ENCODE assay signal across 1 cellular context in genomic region chr7:100413286-100413685, GRCh38.
TF ChIP-seq lines count a peak whose summit lies in the region.

No MANE protein-coding gene starts in this region.

TF ChIP-seq in GM12878, 131 proteins besides CTCF, POLR2A, EP300 and RAD21:
- TF ChIP-seq EED (IDR thresholded peaks at IDR 0.05; ENCODE audit: low read depth): no peak
- no peak for TF ChIP-seq IRF5 (IDR thresholded peaks at IDR 0.05; ENCODE audit: borderline replicate concordance)
- no peak for TF ChIP-seq POLR2AphosphoS5 (IDR thresholded peaks at IDR 0.05; ENCODE audit: low read length)
- TF ChIP-seq ESRRA (IDR thresholded peaks at IDR 0.05; ENCODE audit: low read length): no peak
- TF ChIP-seq, protein P1, sequence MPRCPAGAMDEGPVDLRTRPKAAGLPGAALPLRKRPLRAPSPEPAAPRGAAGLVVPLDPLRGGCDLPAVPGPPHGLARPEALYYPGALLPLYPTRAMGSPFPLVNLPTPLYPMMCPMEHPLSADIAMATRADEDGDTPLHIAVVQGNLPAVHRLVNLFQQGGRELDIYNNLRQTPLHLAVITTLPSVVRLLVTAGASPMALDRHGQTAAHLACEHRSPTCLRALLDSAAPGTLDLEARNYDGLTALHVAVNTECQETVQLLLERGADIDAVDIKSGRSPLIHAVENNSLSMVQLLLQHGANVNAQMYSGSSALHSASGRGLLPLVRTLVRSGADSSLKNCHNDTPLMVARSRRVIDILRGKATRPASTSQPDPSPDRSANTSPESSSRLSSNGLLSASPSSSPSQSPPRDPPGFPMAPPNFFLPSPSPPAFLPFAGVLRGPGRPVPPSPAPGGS (IDR thresholded peaks at IDR 0.05; ENCODE audit: borderline replicate concordance, insufficient read depth, low read depth, low read length, poor library complexity, severe bottlenecking): no peak
- TF ChIP-seq IRF4 (IDR thresholded peaks at IDR 0.05; ENCODE audit: low read depth, low read length): no peak
- TF ChIP-seq JUND (IDR thresholded peaks at IDR 0.05; ENCODE audit: low read depth, low read length): no peak
- TF ChIP-seq SIN3A (IDR thresholded peaks at IDR 0.05; ENCODE audit: low read depth, low read length): no peak
- no peak for TF ChIP-seq TBL1XR1 (IDR thresholded peaks at IDR 0.05; ENCODE audit: low read depth, low read length)
- TF ChIP-seq RAD51 (IDR thresholded peaks at IDR 0.05): no peak
- TF ChIP-seq SMC3 (IDR thresholded peaks at IDR 0.05; ENCODE audit: borderline replicate concordance, low read length): no peak
- no peak for TF ChIP-seq ZSCAN29 (IDR thresholded peaks at IDR 0.05)
- TF ChIP-seq MTA2 (IDR thresholded peaks at IDR 0.05; ENCODE audit: low read depth): no peak
- TF ChIP-seq MEF2A (IDR thresholded peaks at IDR 0.05; ENCODE audit: insufficient read depth, low read depth, low read length): no peak
- no peak for TF ChIP-seq GATAD2B (conservative IDR thresholded peaks at IDR 0.05; ENCODE audit: low read depth)
- TF ChIP-seq SREBF2 (IDR thresholded peaks at IDR 0.05; ENCODE audit: low read length): no peak
- TF ChIP-seq BCLAF1 (IDR thresholded peaks at IDR 0.05): no peak
- no peak for TF ChIP-seq BHLHE40 (IDR thresholded peaks at IDR 0.05; ENCODE audit: borderline replicate concordance in 1 of 2, low read depth in 2 of 2, low read length in 1 of 2)
